ENCODE assay signal across 16 cellular contexts in the genomic region with DNA sequence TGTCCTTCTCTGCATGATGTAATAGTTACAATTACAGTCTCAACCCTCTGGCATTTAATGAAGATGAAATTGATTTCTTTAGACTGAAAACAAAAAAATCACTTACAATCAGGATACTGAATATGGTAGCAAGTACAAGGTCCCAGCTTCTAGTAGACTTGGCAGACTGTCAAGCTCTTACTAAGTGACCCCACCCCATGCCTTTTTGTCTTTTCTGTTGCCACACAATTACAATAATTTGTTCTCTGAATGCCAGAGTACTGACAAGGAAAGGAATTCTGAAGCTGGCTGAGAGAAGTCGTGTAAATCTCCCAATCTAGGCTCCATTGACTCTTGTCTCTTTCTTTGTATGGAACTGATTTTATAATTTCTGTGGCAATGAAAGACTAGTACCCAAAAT.
DNase-seq lines count a peak whose midpoint lies in the region; ATAC-seq and TF ChIP-seq lines count a peak whose summit lies in the region.
"Had no signal": no experiment of that assay in that cellular context is flagged by ENCODE, and none has a peak within 500 bp of the region (broad histone marks: within the 10 kb centered on the region; RNA-seq: fewer than 3 reads in every experiment).

No MANE protein-coding gene starts in this region.

- peak; percentile 23 for DNase-seq in HS-27A (ENCODE audit: low read depth)
- peak; percentile 59 for DNase-seq in RWPE1 (ENCODE audit: low spot score)
- DNase-seq in fibroblast of mammary gland (ENCODE audit: low read depth) = peak; percentile 31
- DNase-seq in stromal cell of bone marrow (ENCODE audit: low read depth) = peak; percentile 24
- no peak for DNase-seq in middle frontal gyrus (ENCODE audit: extremely low spot score, low spot score)
- DNase-seq: activated CD4-positive, alpha-beta T cell treated with anti-CD3 and anti-CD28 coated beads for 1 hour; activated T-cell treated with anti-CD3 and anti-CD28 coated beads, Interleukin-2, amount 50 U/mL, for 4 hours; Caco-2; heart left ventricle; left colon; naive thymus-derived CD4-positive, alpha-beta T cell; NCI-H2171 treated with DMSO at 0.1 percent for 48 hours; stomach had no signal

- CTCF ChIA-PET in RWPE1 (lab: Yijun Ruan, JAX) = no interaction called here

- ATAC-seq in GM18502 (IDR thresholded peaks at IDR 0.05; ENCODE audit: poor library complexity, unreplicated experiment) = no peak
- ATAC-seq in HG03565 (IDR thresholded peaks at IDR 0.05; ENCODE audit: unreplicated experiment) = no peak
- ATAC-seq: activated T-cell treated with anti-CD3 and anti-CD28 coated beads, Interleukin-2, amount 50 U/mL, for 4 hours; heart left ventricle; left colon; naive thymus-derived CD4-positive, alpha-beta T cell had no signal

- no peak overlapping the region for H3K4me3 ChIP-seq in fibroblast of mammary gland (ENCODE audit: control insufficient read depth, low read depth, low read length)
- H3K4me3 ChIP-seq: heart left ventricle, right atrium auricular region, stomach had no signal

- TF ChIP-seq CTCF in RWPE1 (conservative IDR thresholded peaks at IDR 0.05; ENCODE audit: low read depth) (no peak), fibroblast of mammary gland (conservative IDR thresholded peaks at IDR 0.05; ENCODE audit: control insufficient read depth, insufficient read depth, low read depth, low read length) (no peak)

- POLR2A ChIA-PET in RWPE1 (lab: Yijun Ruan, JAX; ENCODE audit: low non-redundant PET) = no interaction called here

- H3K27ac ChIP-seq in RWPE1 = no peak overlapping the region
- H3K27ac ChIP-seq: heart left ventricle, right atrium auricular region, stomach had no signal
